In the genomic region with DNA sequence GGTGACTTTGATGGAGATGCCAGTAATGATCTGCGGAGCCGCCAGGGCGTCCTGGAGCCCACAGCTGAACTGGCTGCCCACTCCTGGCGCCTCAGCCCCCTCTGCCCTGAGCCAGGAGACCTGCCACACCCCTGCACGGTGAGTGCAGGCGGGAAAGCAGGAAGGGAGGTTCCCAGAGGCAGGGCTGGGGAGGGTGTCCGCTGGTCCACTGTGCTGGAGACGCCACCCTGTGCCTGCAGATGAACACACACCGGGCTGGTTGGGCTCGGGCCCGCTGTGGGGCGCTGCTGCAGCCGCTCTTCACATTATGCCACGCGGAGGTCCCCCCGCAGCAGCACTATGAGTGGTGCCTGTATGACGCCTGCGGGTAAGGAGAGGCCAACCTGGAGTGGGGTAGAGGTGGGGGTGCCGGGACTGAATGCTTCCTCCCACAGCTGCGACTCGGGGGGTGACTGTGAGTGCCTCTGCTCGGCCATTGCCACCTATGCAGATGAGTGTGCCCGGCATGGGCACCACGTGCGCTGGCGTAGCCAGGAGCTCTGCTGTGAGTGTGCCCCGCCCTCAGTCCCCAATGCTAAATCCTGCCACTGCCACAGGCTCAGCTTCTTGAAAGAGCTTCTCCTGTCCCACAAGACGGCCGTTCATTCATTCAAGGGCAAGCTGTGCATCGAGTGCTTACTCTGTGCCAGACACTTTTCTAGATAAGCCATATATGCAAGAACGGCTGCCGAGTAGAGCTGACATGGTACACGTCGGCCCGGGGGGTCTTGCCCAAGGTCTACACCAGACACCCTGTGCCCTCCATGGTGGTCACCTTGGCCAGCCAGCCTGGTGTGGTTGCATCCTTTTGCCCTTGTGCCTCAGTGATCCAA, we compare ENCODE assay signal across 10 cellular contexts. TPM values are rescaled to one million over a fixed set of nuclear protein-coding genes. Genes with fewer than 3 reads are reported as not detected.
DNase-seq lines count a peak whose midpoint lies in the region; ATAC-seq and TF ChIP-seq lines count a peak whose summit lies in the region.
"Had no signal": no experiment of that assay in that cellular context is flagged by ENCODE, and none has a peak within 500 bp of the region (broad histone marks: within the 10 kb centered on the region; RNA-seq: fewer than 3 reads in every experiment).

No MANE protein-coding gene starts in this region.

- H3K4me1 ChIP-seq in sigmoid colon = peaks cover 0 to 10% (median 4%) of the 10 kb centered on the region in 4 donors
- H3K4me1 ChIP-seq: prostate gland had no signal

- intact Hi-C loops in left ventricle myocardium superior (cut with micrococcal nuclease) (no loop called here), sigmoid colon (cut with DNase I) (no loop called here)

- H3K9me3 ChIP-seq in sigmoid colon = no peaks in the 10 kb centered on the region
- H3K9me3 ChIP-seq: prostate gland had no signal

- no peaks in the 10 kb centered on the region for H3K36me3 Mint-ChIP-seq in T-helper 2 cell treated with Interferon-gamma antibody and Interleukin-4, amounts not matched to agents 5 μg/mL and 100 μg/mL, for 36 hours (ENCODE audit: low read depth)

- no peak overlapping the region for H3K4me3 Mint-ChIP-seq in T-helper 2 cell treated with Interferon-gamma antibody and Interleukin-4, amounts not matched to agents 5 μg/mL and 100 μg/mL, for 36 hours

- H3K4me1 Mint-ChIP-seq in T-helper 2 cell treated with Interferon-gamma antibody and Interleukin-4, amounts not matched to agents 5 μg/mL and 100 μg/mL, for 36 hours (ENCODE audit: low read depth) = no peaks in the 10 kb centered on the region

- H3K27me3 Mint-ChIP-seq in T-helper 2 cell treated with Interferon-gamma antibody and Interleukin-4, amounts not matched to agents 5 μg/mL and 100 μg/mL, for 36 hours (ENCODE audit: low read depth) = peaks cover 16% of the 10 kb centered on the region

- 40 to 54% methylated on average over 35 of the region's 35 CpGs for WGBS in sigmoid colon, 2 donors

- TF ChIP-seq CTCF in sigmoid colon (IDR thresholded peaks at IDR 0.05) = no peak

- no peaks in the 10 kb centered on the region for H3K9me3 Mint-ChIP-seq in T-helper 2 cell treated with Interferon-gamma antibody and Interleukin-4, amounts not matched to agents 5 μg/mL and 100 μg/mL, for 36 hours

- peak; percentile 19 for DNase-seq in stimulated activated CD4-positive, alpha-beta T cell treated with anti-CD3 and anti-CD28 coated beads, Interleukin-15, amount 100 ng/mL, for 24 hours
- no peak for DNase-seq in stimulated activated CD4-positive, alpha-beta T cell treated with anti-CD3 and anti-CD28 coated beads, Interleukin-1b, Interleukin-23, amount 100 ng/mL, for 48 hours
- DNase-seq in SK-MEL-5 (ENCODE audit: low read depth, low spot score) = peak; percentile 33
- DNase-seq in left ventricle myocardium superior = peak; percentile 54
- no peak for DNase-seq in NCI-H1048 (lab: John Stamatoyannopoulos, UW)
- no peak for DNase-seq in sigmoid colon
- DNase-seq in T-helper 2 cell treated with Interferon-gamma antibody and Interleukin-4, amounts not matched to agents 5 μg/mL and 100 μg/mL, for 36 hours (ENCODE audit: low spot score) = no peak
- DNase-seq: SW 1271 had no signal

- peak; percentile 64 for ATAC-seq in left ventricle myocardium superior
- ATAC-seq in HG03108 (IDR thresholded peaks at IDR 0.05; ENCODE audit: unreplicated experiment) = no peak

- no peak for TF ChIP-seq EP300 in sigmoid colon (IDR thresholded peaks at IDR 0.05)

- no peak for TF ChIP-seq POLR2A in sigmoid colon (IDR thresholded peaks at IDR 0.05)

- no peak overlapping the region for H3K27ac Mint-ChIP-seq in T-helper 2 cell treated with Interferon-gamma antibody and Interleukin-4, amounts not matched to agents 5 μg/mL and 100 μg/mL, for 36 hours

- peaks cover 13 to 47% (median 23%) of the 10 kb centered on the region in 3 donors for H3K27me3 ChIP-seq in sigmoid colon

- in situ Hi-C loops in SK-MEL-5 (cut with HindIII; ENCODE audit: low pct_unique_long_range_greater_than_20kb, low sequenced_read_pairs) = no loop called here

- no peak overlapping the region for H3K4me3 ChIP-seq in sigmoid colon
- H3K4me3 ChIP-seq: prostate gland had no signal

- no peak overlapping the region for H3K27ac ChIP-seq in sigmoid colon
- H3K27ac ChIP-seq: prostate gland had no signal

- H3K36me3 ChIP-seq in sigmoid colon = no peaks in the 10 kb centered on the region
- H3K36me3 ChIP-seq: prostate gland had no signal

RNA-seq across cellular contexts. Expression of gene ZNF467, which starts 14.3 kb away (rescaled TPM):
- total RNA-seq in SK-MEL-5 (2014; rRNA removed; shearing (Covaris generic)) = 0.13 TPM in 1 of 2 replicates, not detected in the other
- polyA plus RNA-seq in SK-MEL-5 (2015; cell fraction: cytosol; rRNA removed) = 0.95 and 1.5 TPM in 2 replicates
- 1.3 and 2.7 TPM in 2 replicates for polyA plus RNA-seq in SK-MEL-5 (2015; cell fraction: nucleus; rRNA removed)
- total RNA-seq in left ventricle myocardium superior = 7.8 TPM
- total RNA-seq in sigmoid colon = 10 to 100 TPM in 1 of 4 donors, 1 to 10 TPM in 3; 7.1 to 15.7 (median 9.2) TPM
- 1 to 10 TPM; 3.0 to 4.6 (median 3.5) TPM for polyA plus RNA-seq in sigmoid colon

RNA-seq across cellular contexts. Expression of gene ZNF862, which starts 50.5 kb away (rescaled TPM):
- total RNA-seq in SK-MEL-5 (2014; rRNA removed; shearing (Covaris generic)) = 3.8 and 6.0 TPM in 2 replicates
- polyA plus RNA-seq in SK-MEL-5 (2015; cell fraction: cytosol; rRNA removed) = 3.9 and 4.0 TPM in 2 replicates
- polyA plus RNA-seq in SK-MEL-5 (2015; cell fraction: nucleus; rRNA removed) = 79.5 and 83.2 TPM in 2 replicates
- total RNA-seq in left ventricle myocardium superior (9.5 TPM), sigmoid colon (10 to 100 TPM; 12.5 to 23.8 (median 15.9) TPM)
- 1 to 10 TPM in 2 of 3 donors, under 1 TPM in 1; 0.92 to 9.6 (median 6.0) TPM for polyA plus RNA-seq in sigmoid colon

Comparison
In these comparisons a context has a peak if more than half of its experiments do, and no peak if none do; other contexts are left out.
1. DNase-seq: peak in stimulated activated CD4-positive, alpha-beta T cell treated with anti-CD3 and anti-CD28 coated beads, Interleukin-15, amount 100 ng/mL, for 24 hours (single experiment), SK-MEL-5 (single experiment) and left ventricle myocardium superior (single experiment); none in stimulated activated CD4-positive, alpha-beta T cell treated with anti-CD3 and anti-CD28 coated beads, Interleukin-1b, Interleukin-23, amount 100 ng/mL, for 48 hours (single experiment), NCI-H1048 (single experiment), sigmoid colon (single experiment) and T-helper 2 cell treated with Interferon-gamma antibody and Interleukin-4, amounts not matched to agents 5 μg/mL and 100 μg/mL, for 36 hours (single experiment).